ENCODE assay signal across 8 cellular contexts in the genomic region with DNA sequence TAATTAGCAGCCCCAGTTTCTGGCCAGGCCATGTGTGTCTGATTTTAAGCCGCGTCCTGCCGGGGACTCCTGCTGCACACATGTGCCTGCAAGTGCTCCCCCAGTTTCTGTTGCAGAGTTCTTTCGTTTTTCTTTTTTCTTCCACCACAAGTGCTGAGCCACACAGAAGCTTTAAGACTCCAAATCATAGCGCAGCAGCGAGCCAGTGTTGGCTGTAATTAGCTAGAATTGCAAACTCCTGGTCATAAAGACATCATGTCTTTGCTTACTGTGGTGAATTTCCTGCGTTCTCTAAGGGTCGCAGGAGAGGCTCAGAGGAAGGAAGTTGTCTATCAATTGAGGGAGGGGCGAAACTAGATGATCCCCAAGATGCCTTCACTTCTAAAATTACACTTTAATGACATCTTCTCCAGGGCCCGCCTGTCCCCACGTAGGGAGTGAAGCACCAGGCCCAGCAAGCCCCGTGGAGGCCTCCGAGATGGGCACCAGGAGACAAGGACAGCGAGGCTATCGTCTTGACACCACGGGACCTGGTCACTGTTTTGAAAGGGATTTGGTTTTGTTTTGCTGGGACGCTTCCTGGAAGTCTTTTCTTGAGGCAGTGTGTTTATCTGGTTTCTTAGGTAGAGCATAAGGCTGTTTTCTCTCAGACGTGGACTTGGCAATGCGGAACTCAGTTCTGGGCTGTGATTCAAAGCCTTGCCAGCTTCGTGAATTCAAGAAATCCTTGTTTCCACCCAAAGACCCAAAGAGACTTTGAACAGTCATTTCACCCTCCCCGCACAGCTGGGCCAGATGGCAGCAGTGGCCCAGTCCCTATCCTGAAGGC.
DNase-seq lines count a peak whose midpoint lies in the region; ATAC-seq and TF ChIP-seq lines count a peak whose summit lies in the region.

No MANE protein-coding gene starts in this region.

- H3K79me2 ChIP-seq in SK-N-SH (ENCODE audit: insufficient read depth) (peaks cover 72% of the 10 kb centered on the region), mesendoderm (ENCODE audit: control insufficient read depth, insufficient read depth, low read length) (no peaks in the 10 kb centered on the region)

- 82% methylated on average over 21 of the region's 21 CpGs for WGBS in SK-N-SH (ENCODE audit: low lambda C conversion rate)
- no CpG with 5 or more reads among the region's 21 CpGs for WGBS in mesendoderm (ENCODE audit: extremely low coverage, insufficient coverage, low lambda C conversion rate)

- no peak overlapping the region for H2AK5ac ChIP-seq in mesendoderm (ENCODE audit: low read length)

- H3K56ac ChIP-seq in mesendoderm (ENCODE audit: low read length): no peak overlapping the region

- H3K4me1 ChIP-seq in SK-N-SH (ENCODE audit: control insufficient read depth in 1 of 2, insufficient read depth in 2 of 2, low read depth in 1 of 2, low read length in 1 of 2) (peaks cover 10 to 27% of the 10 kb centered on the region in 2 experiments; a peak in 3 of 4 replicates), mesendoderm (ENCODE audit: control insufficient read depth, low read depth, low read length) (peaks cover 4% of the 10 kb centered on the region)

- no peaks in the 10 kb centered on the region for H3K36me3 ChIP-seq in SK-N-SH (replicated peaks in 1 of 2; ENCODE audit: control insufficient read depth in 1 of 2, insufficient read depth in 2 of 2, low read length in 1 of 2)
- H3K36me3 ChIP-seq in mesendoderm (ENCODE audit: control insufficient read depth, insufficient read depth, low read length): no peaks in the 10 kb centered on the region

- peaks cover 65% of the 10 kb centered on the region for H3K4me1 Mint-ChIP-seq in activated T-cell treated with anti-CD3 and anti-CD28 coated beads, Interleukin-2, amount 50 U/mL, for 72 hours (ENCODE audit: low read depth)
- H3K4me1 Mint-ChIP-seq in natural killer cell: peaks cover 64 to 70% of the 10 kb centered on the region in 2 donors

- no peak overlapping the region for H2BK120ac ChIP-seq in mesendoderm (ENCODE audit: low read depth, low read length)

- no peak overlapping the region for H3K23ac ChIP-seq in mesendoderm (ENCODE audit: low read length)

- H2AFZ ChIP-seq in SK-N-SH (ENCODE audit: low read depth): no peak overlapping the region

- no peak overlapping the region for H3K4me3 ChIP-seq in SK-N-SH (ENCODE audit: low read depth in 2 of 2, low read length in 1 of 2)
- no peak overlapping the region for H3K4me3 ChIP-seq in mesendoderm (ENCODE audit: low read length)

- no peak for TF ChIP-seq RAD21 in SK-N-SH (IDR thresholded peaks at IDR 0.05; ENCODE audit: low read length)

- H3K36me3 Mint-ChIP-seq in activated T-cell treated with anti-CD3 and anti-CD28 coated beads, Interleukin-2, amount 50 U/mL, for 72 hours (ENCODE audit: insufficient read depth in 2 of 2): no peaks in the 10 kb centered on the region
- no peaks in the 10 kb centered on the region for H3K36me3 Mint-ChIP-seq in natural killer cell

- H3K27me3 ChIP-seq in SK-N-SH (ENCODE audit: insufficient read depth): no peaks in the 10 kb centered on the region
- no peaks in the 10 kb centered on the region for H3K27me3 ChIP-seq in mesendoderm (ENCODE audit: insufficient read depth, low read length, poor library complexity)

- no peak for TF ChIP-seq EP300 in SK-N-SH (IDR thresholded peaks at IDR 0.05; ENCODE audit: borderline replicate concordance in 1 of 2, low read depth in 1 of 2, low read length in 1 of 2)

- H3K4me3 Mint-ChIP-seq in activated T-cell treated with anti-CD3 and anti-CD28 coated beads, Interleukin-2, amount 50 U/mL, for 72 hours: peak overlapping the region; percentile 79 to 88
- H3K4me3 Mint-ChIP-seq in natural killer cell: peak overlapping the region; percentile 93

- DNase-seq in SK-N-SH (peak; percentile 30), natural killer cell (no peak), cerebellar nuclear complex (lab: John Stamatoyannopoulos, UW) (no peak), NCI-H1930 (lab: John Stamatoyannopoulos, UW) (no peak), mesendoderm (no peak)
- DNase-seq in activated T-cell treated with anti-CD3 and anti-CD28 coated beads, Interleukin-2, amount 50 U/mL, for 72 hours: peak; percentile 46 to 55

- H3K27me3 Mint-ChIP-seq in activated T-cell treated with anti-CD3 and anti-CD28 coated beads, Interleukin-2, amount 50 U/mL, for 72 hours (ENCODE audit: low read depth): no peaks in the 10 kb centered on the region
- peaks cover 0 to 8% of the 10 kb centered on the region in 2 donors for H3K27me3 Mint-ChIP-seq in natural killer cell (ENCODE audit: low read depth in 2 of 2)

- no peak overlapping the region for H4K8ac ChIP-seq in mesendoderm (ENCODE audit: low read depth, low read length)

- no peak overlapping the region for H3K18ac ChIP-seq in mesendoderm (ENCODE audit: low read length)

- H3K9me3 Mint-ChIP-seq in activated T-cell treated with anti-CD3 and anti-CD28 coated beads, Interleukin-2, amount 50 U/mL, for 72 hours: no peaks in the 10 kb centered on the region
- H3K9me3 Mint-ChIP-seq in natural killer cell: no peaks in the 10 kb centered on the region

- no peaks in the 10 kb centered on the region for H3K9me3 ChIP-seq in SK-N-SH

- H3K4me2 ChIP-seq in SK-N-SH: peak overlapping the region; percentile 18; the same call in 1 of the 2 replicates
- H3K4me2 ChIP-seq in mesendoderm (ENCODE audit: low read length): no peak overlapping the region

- H2BK15ac ChIP-seq in mesendoderm (replicated peaks; ENCODE audit: low read depth): no peak overlapping the region

- POLR2A ChIA-PET in SK-N-SH (lab: Yijun Ruan, JAX): no interaction called here

- peaks cover 12% of the 10 kb centered on the region for H3F3A ChIP-seq in SK-N-SH (replicated peaks; ENCODE audit: insufficient read depth)

- no peaks in the 10 kb centered on the region for H3K79me1 ChIP-seq in mesendoderm (ENCODE audit: low read length)

- no peaks in the 10 kb centered on the region for H4K20me1 ChIP-seq in SK-N-SH (ENCODE audit: insufficient read depth)

- H3K27ac Mint-ChIP-seq in activated T-cell treated with anti-CD3 and anti-CD28 coated beads, Interleukin-2, amount 50 U/mL, for 72 hours: peak overlapping the region; percentile 66
- H3K27ac Mint-ChIP-seq in natural killer cell: peak overlapping the region; percentile 67 to 70

- H3K9ac ChIP-seq in SK-N-SH: no peak overlapping the region
- H3K9ac ChIP-seq in mesendoderm (ENCODE audit: low read length): no peak overlapping the region

- no peak overlapping the region for H2BK5ac ChIP-seq in mesendoderm (ENCODE audit: low read length)

- H3K27ac ChIP-seq in SK-N-SH (ENCODE audit: low read depth in 2 of 2, low read length in 1 of 2) (no peak overlapping the region), mesendoderm (ENCODE audit: low read depth, low read length) (no peak overlapping the region)

- no peak overlapping the region for H4K5ac ChIP-seq in mesendoderm (ENCODE audit: low read length)

- intact Hi-C loops in natural killer cell (cut with micrococcal nuclease): no loop called here

- H3K4ac ChIP-seq in mesendoderm (ENCODE audit: low read depth, low read length): no peak overlapping the region

- H3K9me2 ChIP-seq in SK-N-SH: no peaks in the 10 kb centered on the region

- ATAC-seq in SK-N-SH treated with all-trans-retinoic acid at 6 μM for 48 hours: no peak
- peak; percentile 81 for ATAC-seq in HG03108 (IDR thresholded peaks at IDR 0.05; ENCODE audit: unreplicated experiment)
- peak; percentile 66 to 75 for ATAC-seq in activated T-cell treated with anti-CD3 and anti-CD28 coated beads, Interleukin-2, amount 50 U/mL, for 72 hours (replicated peaks in 1 of 2)
- peak; percentile 61 to 77 (median 66) for ATAC-seq in natural killer cell

- CTCF ChIA-PET in SK-N-SH (lab: Yijun Ruan, JAX): interaction anchor here (0.7 to 3.1 kb wide), 4 partner anchors 8 to 54 kb away, joined by 3 to 13 read pairs (median 6); no protein-coding TSS in a partner anchor

- TF ChIP-seq CTCF in SK-N-SH (IDR thresholded peaks at IDR 0.05) (no peak), natural killer cell (IDR thresholded peaks at IDR 0.05) (no peak)

TF ChIP-seq in SK-N-SH, 30 proteins besides CTCF, POLR2A, EP300 and RAD21 (continues in another document):
- no peak for TF ChIP-seq TCF12 (IDR thresholded peaks at IDR 0.05)
- TF ChIP-seq, protein P1, sequence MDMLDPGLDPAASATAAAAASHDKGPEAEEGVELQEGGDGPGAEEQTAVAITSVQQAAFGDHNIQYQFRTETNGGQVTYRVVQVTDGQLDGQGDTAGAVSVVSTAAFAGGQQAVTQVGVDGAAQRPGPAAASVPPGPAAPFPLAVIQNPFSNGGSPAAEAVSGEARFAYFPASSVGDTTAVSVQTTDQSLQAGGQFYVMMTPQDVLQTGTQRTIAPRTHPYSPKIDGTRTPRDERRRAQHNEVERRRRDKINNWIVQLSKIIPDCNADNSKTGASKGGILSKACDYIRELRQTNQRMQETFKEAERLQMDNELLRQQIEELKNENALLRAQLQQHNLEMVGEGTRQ (IDR thresholded peaks at IDR 0.05; ENCODE audit: borderline replicate concordance, low read depth, low read length): no peak
- TF ChIP-seq, protein P2, sequence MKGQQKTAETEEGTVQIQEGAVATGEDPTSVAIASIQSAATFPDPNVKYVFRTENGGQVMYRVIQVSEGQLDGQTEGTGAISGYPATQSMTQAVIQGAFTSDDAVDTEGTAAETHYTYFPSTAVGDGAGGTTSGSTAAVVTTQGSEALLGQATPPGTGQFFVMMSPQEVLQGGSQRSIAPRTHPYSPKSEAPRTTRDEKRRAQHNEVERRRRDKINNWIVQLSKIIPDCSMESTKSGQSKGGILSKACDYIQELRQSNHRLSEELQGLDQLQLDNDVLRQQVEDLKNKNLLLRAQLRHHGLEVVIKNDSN (IDR thresholded peaks at IDR 0.05; ENCODE audit: borderline replicate concordance, low read depth): no peak
- TF ChIP-seq GATA2 (CRISPR knock-in tag; IDR thresholded peaks at IDR 0.05): no peak

TF ChIP-seq in SK-N-SH treated with all-trans-retinoic acid at 6 μM for 48 hours, 23 proteins besides CTCF, POLR2A, EP300 and RAD21 (continues in another document):
- TF ChIP-seq, protein P3, sequence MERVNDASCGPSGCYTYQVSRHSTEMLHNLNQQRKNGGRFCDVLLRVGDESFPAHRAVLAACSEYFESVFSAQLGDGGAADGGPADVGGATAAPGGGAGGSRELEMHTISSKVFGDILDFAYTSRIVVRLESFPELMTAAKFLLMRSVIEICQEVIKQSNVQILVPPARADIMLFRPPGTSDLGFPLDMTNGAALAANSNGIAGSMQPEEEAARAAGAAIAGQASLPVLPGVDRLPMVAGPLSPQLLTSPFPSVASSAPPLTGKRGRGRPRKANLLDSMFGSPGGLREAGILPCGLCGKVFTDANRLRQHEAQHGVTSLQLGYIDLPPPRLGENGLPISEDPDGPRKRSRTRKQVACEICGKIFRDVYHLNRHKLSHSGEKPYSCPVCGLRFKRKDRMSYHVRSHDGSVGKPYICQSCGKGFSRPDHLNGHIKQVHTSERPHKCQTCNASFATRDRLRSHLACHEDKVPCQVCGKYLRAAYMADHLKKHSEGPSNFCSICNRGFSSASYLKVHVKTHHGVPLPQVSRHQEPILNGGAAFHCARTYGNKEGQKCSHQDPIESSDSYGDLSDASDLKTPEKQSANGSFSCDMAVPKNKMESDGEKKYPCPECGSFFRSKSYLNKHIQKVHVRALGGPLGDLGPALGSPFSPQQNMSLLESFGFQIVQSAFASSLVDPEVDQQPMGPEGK (CRISPR knock-in tag; IDR thresholded peaks at IDR 0.05; ENCODE audit: borderline replicate concordance): no peak

Comparison
In these comparisons a context has a peak if more than half of its experiments do, and no peak if none do; other contexts are left out.
1. DNase-seq: peak in SK-N-SH (single experiment) and activated T-cell treated with anti-CD3 and anti-CD28 coated beads, Interleukin-2, amount 50 U/mL, for 72 hours (2 of 2); none in natural killer cell (single experiment), cerebellar nuclear complex (0 of 2), NCI-H1930 (0 of 2) and mesendoderm (single experiment).